16 cellular contexts compared by ENCODE assay signal in the genomic region with DNA sequence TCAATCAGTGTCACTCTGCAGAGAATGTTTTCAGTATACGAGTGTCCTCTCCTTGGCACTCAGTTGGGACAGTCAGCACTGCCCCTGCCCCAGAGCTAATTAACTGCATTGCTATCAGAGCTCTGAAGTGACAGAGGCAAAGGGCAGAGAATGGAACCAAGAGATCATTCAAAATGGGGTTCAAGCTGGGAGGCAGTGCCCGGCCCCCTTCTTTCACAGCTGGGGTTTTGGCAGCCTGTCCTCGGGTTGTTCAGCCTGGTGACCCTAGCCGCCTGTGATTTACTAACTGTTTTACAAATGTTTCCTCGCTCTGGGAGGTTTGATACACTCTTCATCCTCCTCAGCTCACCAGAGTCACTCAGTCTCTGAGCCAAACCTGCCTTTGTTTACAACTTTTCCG.
A peak's percentile ranks its signal among the peaks of the same experiment; 100 is the strongest.
DNase-seq lines count a peak whose midpoint lies in the region; ATAC-seq, FAIRE-seq and TF ChIP-seq lines count a peak whose summit lies in the region.
"Had no signal": no experiment of that assay in that cellular context is flagged by ENCODE, and none has a peak within 500 bp of the region (broad histone marks: within the 10 kb centered on the region; RNA-seq: fewer than 3 reads in every experiment).

No MANE protein-coding gene starts in this region.

- peak; percentile 63 for FAIRE-seq in HTR-8/SVneo (lab: Jason Lieb, UNC)

- H3K36me3 ChIP-seq in lung (ENCODE audit: control insufficient read depth in 2 of 2, insufficient read depth in 2 of 2, low read length in 2 of 2), result no peaks in the 10 kb centered on the region
- no peaks in the 10 kb centered on the region for H3K36me3 ChIP-seq in thoracic aorta

- H3K9me3 ChIP-seq in lung (ENCODE audit: control insufficient read depth in 2 of 2, insufficient read depth in 1 of 2, low read length in 1 of 2) (no peaks in the 10 kb centered on the region), thoracic aorta (no peaks in the 10 kb centered on the region)

- TF ChIP-seq CTCF in lung (IDR thresholded peaks at IDR 0.05; ENCODE audit: control extremely low read depth, extremely low read depth), result no peak
- no peak for TF ChIP-seq CTCF in thoracic aorta (IDR thresholded peaks at IDR 0.05)

- DNase-seq in HTR-8/SVneo (ENCODE audit: insufficient read length, low spot score) (no peak), lung (ENCODE audit: low spot score) (peak; percentile 41), thoracic aorta (ENCODE audit: low spot score) (no peak), SW 1271 (lab: John Stamatoyannopoulos, UW) (no peak)
- DNase-seq: AML-193, Kasumi-1, left colon, NCI-H1105, T-helper 1 cell had no signal

- no peaks in the 10 kb centered on the region for H3K27me3 ChIP-seq in lung (ENCODE audit: control insufficient read depth, insufficient read depth)
- H3K27me3 ChIP-seq in thoracic aorta (replicated peaks; ENCODE audit: insufficient read depth), result no peaks in the 10 kb centered on the region

- no peak for ATAC-seq in lung (ENCODE audit: insufficient read depth, low FRiP score)
- no peak for ATAC-seq in thoracic aorta (ENCODE audit: insufficient number of reproducible peaks, low FRiP score, low read depth)
- no peak for ATAC-seq in HG02981 (IDR thresholded peaks at IDR 0.05; ENCODE audit: unreplicated experiment)
- no peak for ATAC-seq in HG03097 (IDR thresholded peaks at IDR 0.05; ENCODE audit: low FRiP score, unreplicated experiment)
- ATAC-seq in SK-N-SH treated with all-trans-retinoic acid at 6 μM for 48 hours, result no peak
- ATAC-seq: esophagus mucosa, left colon had no signal

- H3K4me3 ChIP-seq in lung (no peak overlapping the region), thoracic aorta (peak overlapping the region; percentile 25)

- H3K4me1 ChIP-seq in lung (ENCODE audit: control insufficient read depth in 2 of 2, insufficient read depth in 2 of 2, low read length in 2 of 2), result peaks cover 0 to 2% of the 10 kb centered on the region in 2 donors
- peaks cover 21 to 64% of the 10 kb centered on the region in 2 donors for H3K4me1 ChIP-seq in thoracic aorta (ENCODE audit: control insufficient read depth in 1 of 2, low read depth in 2 of 2)

- peak overlapping the region; percentile 63 for H3K27ac ChIP-seq in cingulate gyrus (ENCODE audit: low read depth, low read length)
- H3K27ac ChIP-seq in lung (ENCODE audit: low read depth in 1 of 2, low read length in 1 of 2), result peak overlapping the region in 1 of 2 donors; percentile 50
- peak overlapping the region; percentile 68 to 77 for H3K27ac ChIP-seq in thoracic aorta
- H3K27ac ChIP-seq: RWPE1, VCaP had no signal

- WGBS in lung, 2 donors, result 62% methylated on average over 6 of the region's 6 CpGs

TF ChIP-seq in SK-N-SH treated with all-trans-retinoic acid at 6 μM for 48 hours, 23 proteins besides CTCF, POLR2A, EP300 and RAD21:
- no peak for TF ChIP-seq GLIS3 (CRISPR knock-in tag; IDR thresholded peaks at IDR 0.05)
- TF ChIP-seq ZNF565 (CRISPR knock-in tag; conservative IDR thresholded peaks at IDR 0.05; ENCODE audit: low read depth), result no peak
- TF ChIP-seq, protein P1, sequence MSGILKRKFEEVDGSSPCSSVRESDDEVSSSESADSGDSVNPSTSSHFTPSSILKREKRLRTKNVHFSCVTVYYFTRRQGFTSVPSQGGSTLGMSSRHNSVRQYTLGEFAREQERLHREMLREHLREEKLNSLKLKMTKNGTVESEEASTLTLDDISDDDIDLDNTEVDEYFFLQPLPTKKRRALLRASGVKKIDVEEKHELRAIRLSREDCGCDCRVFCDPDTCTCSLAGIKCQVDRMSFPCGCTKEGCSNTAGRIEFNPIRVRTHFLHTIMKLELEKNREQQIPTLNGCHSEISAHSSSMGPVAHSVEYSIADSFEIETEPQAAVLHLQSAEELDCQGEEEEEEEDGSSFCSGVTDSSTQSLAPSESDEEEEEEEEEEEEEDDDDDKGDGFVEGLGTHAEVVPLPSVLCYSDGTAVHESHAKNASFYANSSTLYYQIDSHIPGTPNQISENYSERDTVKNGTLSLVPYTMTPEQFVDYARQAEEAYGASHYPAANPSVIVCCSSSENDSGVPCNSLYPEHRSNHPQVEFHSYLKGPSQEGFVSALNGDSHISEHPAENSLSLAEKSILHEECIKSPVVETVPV (CRISPR knock-in tag; IDR thresholded peaks at IDR 0.05), result no peak
- no peak for TF ChIP-seq PPARA (CRISPR knock-in tag; IDR thresholded peaks at IDR 0.05; ENCODE audit: borderline replicate concordance)
- no peak for TF ChIP-seq RARB (CRISPR knock-in tag; IDR thresholded peaks at IDR 0.05)
- no peak for TF ChIP-seq TCF4 (CRISPR knock-in tag; IDR thresholded peaks at IDR 0.05; ENCODE audit: borderline replicate concordance)
- TF ChIP-seq, protein P2, sequence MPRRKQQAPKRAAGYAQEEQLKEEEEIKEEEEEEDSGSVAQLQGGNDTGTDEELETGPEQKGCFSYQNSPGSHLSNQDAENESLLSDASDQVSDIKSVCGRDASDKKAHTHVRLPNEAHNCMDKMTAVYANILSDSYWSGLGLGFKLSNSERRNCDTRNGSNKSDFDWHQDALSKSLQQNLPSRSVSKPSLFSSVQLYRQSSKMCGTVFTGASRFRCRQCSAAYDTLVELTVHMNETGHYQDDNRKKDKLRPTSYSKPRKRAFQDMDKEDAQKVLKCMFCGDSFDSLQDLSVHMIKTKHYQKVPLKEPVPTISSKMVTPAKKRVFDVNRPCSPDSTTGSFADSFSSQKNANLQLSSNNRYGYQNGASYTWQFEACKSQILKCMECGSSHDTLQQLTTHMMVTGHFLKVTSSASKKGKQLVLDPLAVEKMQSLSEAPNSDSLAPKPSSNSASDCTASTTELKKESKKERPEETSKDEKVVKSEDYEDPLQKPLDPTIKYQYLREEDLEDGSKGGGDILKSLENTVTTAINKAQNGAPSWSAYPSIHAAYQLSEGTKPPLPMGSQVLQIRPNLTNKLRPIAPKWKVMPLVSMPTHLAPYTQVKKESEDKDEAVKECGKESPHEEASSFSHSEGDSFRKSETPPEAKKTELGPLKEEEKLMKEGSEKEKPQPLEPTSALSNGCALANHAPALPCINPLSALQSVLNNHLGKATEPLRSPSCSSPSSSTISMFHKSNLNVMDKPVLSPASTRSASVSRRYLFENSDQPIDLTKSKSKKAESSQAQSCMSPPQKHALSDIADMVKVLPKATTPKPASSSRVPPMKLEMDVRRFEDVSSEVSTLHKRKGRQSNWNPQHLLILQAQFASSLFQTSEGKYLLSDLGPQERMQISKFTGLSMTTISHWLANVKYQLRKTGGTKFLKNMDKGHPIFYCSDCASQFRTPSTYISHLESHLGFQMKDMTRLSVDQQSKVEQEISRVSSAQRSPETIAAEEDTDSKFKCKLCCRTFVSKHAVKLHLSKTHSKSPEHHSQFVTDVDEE (CRISPR knock-in tag; IDR thresholded peaks at IDR 0.05), result no peak
- no peak for TF ChIP-seq ARNTL (CRISPR knock-in tag; IDR thresholded peaks at IDR 0.05; ENCODE audit: borderline replicate concordance, low read depth)
TF ChIP-seq in SK-N-SH treated with all-trans-retinoic acid at 6 μM for 48 hours: peak in this region for 0.
